In the genomic region with DNA sequence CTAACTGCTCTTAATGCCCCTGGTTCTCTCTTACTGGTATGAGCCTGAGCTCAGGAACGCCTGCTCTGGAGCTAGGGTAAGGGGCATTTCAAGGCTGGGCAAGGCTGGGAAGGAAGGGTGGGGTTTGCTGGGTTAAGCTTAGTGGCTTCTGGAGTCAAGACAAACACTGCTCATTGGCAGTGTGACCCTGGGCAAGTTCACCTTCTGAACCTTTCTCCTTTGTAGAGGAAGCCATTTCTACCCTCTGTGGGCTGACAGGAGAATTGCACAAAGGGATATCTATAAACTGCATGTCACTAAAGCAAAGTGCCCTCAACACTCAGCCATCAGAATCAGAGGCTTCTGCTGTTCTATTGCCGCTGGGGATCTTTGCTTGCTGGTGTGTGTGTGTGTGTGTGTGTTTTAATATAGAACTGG, we compare ENCODE assay signal across 1 cellular context.
TF ChIP-seq lines count a peak whose summit lies in the region.

No MANE protein-coding gene starts in this region.

TF ChIP-seq in HCT116, 20 proteins besides CTCF, POLR2A, EP300 and RAD21 (continued from another document):
- TF ChIP-seq, protein P1, sequence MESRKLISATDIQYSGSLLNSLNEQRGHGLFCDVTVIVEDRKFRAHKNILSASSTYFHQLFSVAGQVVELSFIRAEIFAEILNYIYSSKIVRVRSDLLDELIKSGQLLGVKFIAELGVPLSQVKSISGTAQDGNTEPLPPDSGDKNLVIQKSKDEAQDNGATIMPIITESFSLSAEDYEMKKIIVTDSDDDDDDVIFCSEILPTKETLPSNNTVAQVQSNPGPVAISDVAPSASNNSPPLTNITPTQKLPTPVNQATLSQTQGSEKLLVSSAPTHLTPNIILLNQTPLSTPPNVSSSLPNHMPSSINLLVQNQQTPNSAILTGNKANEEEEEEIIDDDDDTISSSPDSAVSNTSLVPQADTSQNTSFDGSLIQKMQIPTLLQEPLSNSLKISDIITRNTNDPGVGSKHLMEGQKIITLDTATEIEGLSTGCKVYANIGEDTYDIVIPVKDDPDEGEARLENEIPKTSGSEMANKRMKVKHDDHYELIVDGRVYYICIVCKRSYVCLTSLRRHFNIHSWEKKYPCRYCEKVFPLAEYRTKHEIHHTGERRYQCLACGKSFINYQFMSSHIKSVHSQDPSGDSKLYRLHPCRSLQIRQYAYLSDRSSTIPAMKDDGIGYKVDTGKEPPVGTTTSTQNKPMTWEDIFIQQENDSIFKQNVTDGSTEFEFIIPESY (IDR thresholded peaks at IDR 0.05; ENCODE audit: extremely low read depth, insufficient replicate concordance, low read length), result no peak
- TF ChIP-seq EZH2phosphoT487 (IDR thresholded peaks at IDR 0.05; ENCODE audit: borderline replicate concordance), result no peak
- TF ChIP-seq TCF7L2 (IDR thresholded peaks at IDR 0.05; ENCODE audit: borderline replicate concordance, extremely low read depth, insufficient read depth, insufficient read length), result no peak
- no peak for TF ChIP-seq FOSL1 (IDR thresholded peaks at IDR 0.05; ENCODE audit: low read depth)
- no peak for TF ChIP-seq ZFX (IDR thresholded peaks at IDR 0.05)
- TF ChIP-seq EGR1 (IDR thresholded peaks at IDR 0.05; ENCODE audit: low read depth), result no peak
- no peak for TF ChIP-seq CBX3 (IDR thresholded peaks at IDR 0.05; ENCODE audit: low read depth)
